Comparison of ENCODE assay signal across 2 cellular contexts in the genomic region with DNA sequence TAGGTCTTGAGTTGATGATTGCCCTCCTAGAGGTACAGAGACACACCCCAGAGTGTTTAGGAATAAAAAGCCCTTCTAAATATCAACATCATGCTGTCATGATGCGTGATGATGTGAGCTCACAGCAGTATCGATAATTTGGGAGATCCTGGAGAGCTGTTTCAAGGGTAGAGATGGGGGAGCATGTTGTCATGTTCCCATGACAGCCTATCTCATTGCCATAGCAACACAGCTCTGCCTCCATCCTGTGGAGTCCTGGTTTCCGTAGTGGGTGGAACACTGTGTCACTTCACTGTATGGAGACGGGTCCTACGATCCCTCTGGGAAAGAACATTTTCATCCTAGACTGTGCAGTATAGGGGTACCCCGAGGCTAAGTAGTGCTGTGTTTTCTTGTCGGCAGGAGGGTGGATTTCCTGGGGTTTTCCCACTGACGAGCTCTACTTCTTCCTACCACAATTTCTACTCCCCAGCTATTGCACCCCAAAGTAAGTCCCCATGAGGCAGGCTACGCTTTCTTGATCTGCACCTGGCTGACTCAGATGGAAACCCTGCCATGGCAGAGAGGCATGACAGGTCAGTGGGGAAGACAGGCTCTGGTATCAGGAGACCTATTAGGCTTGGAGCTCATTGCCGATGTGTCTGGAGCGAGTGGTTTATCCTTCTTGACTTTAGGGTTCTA.
TF ChIP-seq lines count a peak whose summit lies in the region.

No MANE protein-coding gene starts in this region.

TF ChIP-seq in SK-N-SH, 30 proteins besides CTCF, POLR2A, EP300 and RAD21:
- TF ChIP-seq SIN3A (IDR thresholded peaks at IDR 0.05; ENCODE audit: borderline replicate concordance, low read depth, low read length) (no peak), RXRA (IDR thresholded peaks at IDR 0.05; ENCODE audit: borderline replicate concordance, low read depth) (no peak), GABPA (IDR thresholded peaks at IDR 0.05; ENCODE audit: low read depth) (no peak), TEAD4 (IDR thresholded peaks at IDR 0.05; ENCODE audit: borderline replicate concordance, insufficient read depth) (no peak), SMC3 (IDR thresholded peaks at IDR 0.05; ENCODE audit: low read depth, low read length) (no peak), FOXM1 (IDR thresholded peaks at IDR 0.05; ENCODE audit: low read depth) (no peak), RCOR1 (IDR thresholded peaks at IDR 0.05; ENCODE audit: low read length) (no peak), RFX5 (IDR thresholded peaks at IDR 0.05; ENCODE audit: low read length) (no peak), MEF2A (IDR thresholded peaks at IDR 0.05; ENCODE audit: borderline replicate concordance, low read depth) (no peak), YY1 (IDR thresholded peaks at IDR 0.05; ENCODE audit: low read depth) (no peak), NFIC (IDR thresholded peaks at IDR 0.05; ENCODE audit: borderline replicate concordance) (no peak), CHD2 (IDR thresholded peaks at IDR 0.05; ENCODE audit: low read length, partially characterized antibody) (no peak)
- TF ChIP-seq, protein P1, sequence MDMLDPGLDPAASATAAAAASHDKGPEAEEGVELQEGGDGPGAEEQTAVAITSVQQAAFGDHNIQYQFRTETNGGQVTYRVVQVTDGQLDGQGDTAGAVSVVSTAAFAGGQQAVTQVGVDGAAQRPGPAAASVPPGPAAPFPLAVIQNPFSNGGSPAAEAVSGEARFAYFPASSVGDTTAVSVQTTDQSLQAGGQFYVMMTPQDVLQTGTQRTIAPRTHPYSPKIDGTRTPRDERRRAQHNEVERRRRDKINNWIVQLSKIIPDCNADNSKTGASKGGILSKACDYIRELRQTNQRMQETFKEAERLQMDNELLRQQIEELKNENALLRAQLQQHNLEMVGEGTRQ (IDR thresholded peaks at IDR 0.05; ENCODE audit: borderline replicate concordance, low read depth, low read length), result no peak
- TF ChIP-seq, protein P2, sequence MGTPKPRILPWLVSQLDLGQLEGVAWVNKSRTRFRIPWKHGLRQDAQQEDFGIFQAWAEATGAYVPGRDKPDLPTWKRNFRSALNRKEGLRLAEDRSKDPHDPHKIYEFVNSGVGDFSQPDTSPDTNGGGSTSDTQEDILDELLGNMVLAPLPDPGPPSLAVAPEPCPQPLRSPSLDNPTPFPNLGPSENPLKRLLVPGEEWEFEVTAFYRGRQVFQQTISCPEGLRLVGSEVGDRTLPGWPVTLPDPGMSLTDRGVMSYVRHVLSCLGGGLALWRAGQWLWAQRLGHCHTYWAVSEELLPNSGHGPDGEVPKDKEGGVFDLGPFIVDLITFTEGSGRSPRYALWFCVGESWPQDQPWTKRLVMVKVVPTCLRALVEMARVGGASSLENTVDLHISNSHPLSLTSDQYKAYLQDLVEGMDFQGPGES (IDR thresholded peaks at IDR 0.05; ENCODE audit: low read depth, low read length), result no peak
- TF ChIP-seq, protein P3, sequence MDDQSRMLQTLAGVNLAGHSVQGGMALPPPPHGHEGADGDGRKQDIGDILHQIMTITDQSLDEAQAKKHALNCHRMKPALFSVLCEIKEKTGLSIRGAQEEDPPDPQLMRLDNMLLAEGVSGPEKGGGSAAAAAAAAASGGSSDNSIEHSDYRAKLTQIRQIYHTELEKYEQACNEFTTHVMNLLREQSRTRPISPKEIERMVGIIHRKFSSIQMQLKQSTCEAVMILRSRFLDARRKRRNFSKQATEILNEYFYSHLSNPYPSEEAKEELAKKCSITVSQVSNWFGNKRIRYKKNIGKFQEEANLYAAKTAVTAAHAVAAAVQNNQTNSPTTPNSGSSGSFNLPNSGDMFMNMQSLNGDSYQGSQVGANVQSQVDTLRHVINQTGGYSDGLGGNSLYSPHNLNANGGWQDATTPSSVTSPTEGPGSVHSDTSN (IDR thresholded peaks at IDR 0.05), result no peak

TF ChIP-seq in SK-N-SH treated with all-trans-retinoic acid at 6 μM for 48 hours, 23 proteins besides CTCF, POLR2A, EP300 and RAD21:
- TF ChIP-seq ZFP3 (CRISPR knock-in tag; IDR thresholded peaks at IDR 0.05) (no peak), TOX (CRISPR knock-in tag; IDR thresholded peaks at IDR 0.05; ENCODE audit: borderline replicate concordance) (no peak), GLIS3 (CRISPR knock-in tag; IDR thresholded peaks at IDR 0.05) (no peak), CSDC2 (CRISPR knock-in tag; IDR thresholded peaks at IDR 0.05) (no peak), ARNTL (CRISPR knock-in tag; IDR thresholded peaks at IDR 0.05; ENCODE audit: borderline replicate concordance, low read depth) (no peak), ZFP30 (CRISPR knock-in tag; IDR thresholded peaks at IDR 0.05) (no peak), TCF4 (CRISPR knock-in tag; IDR thresholded peaks at IDR 0.05; ENCODE audit: borderline replicate concordance) (no peak)
